ENCODE assay signal across 8 cellular contexts in the genomic region with DNA sequence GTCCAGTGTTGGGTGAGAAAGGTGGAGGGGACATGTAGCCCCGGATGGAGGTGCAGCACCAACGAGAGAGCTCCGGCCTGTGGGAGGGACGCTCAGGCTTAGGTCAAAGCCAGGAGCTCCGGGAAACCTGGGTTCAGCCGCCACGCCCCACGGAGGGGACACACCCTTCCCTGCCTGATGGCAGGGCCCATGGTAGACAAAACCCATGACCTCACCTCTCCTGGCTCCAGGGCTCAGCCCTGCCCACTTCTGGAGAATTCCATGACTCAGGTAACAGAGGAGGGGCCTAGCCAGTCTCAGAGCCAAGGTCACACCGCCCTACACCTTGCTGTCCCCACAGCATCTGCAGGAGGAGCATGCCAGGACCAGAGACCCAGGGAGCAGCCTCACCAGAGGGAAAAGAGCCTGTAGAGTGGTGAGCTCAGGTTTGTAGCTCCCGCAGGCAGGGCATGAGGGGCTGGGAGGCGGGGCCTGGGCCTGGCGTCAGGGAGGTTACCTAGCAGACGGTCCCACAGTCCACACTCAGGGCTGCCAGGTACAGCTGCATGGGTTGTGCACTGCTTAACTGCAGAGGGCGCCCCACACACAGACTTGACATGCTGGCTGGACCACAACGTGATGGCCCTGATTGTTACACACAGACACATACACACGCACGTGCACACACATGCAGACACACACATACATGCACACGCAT.
DNase-seq lines count a peak whose midpoint lies in the region; ATAC-seq and TF ChIP-seq lines count a peak whose summit lies in the region.

No MANE protein-coding gene starts in this region.

- ATAC-seq in foreskin keratinocyte (peak; percentile 87), GM19324 (IDR thresholded peaks at IDR 0.05; ENCODE audit: low FRiP score, unreplicated experiment) (no peak)

- H3K4me3 ChIP-seq in retinal pigment epithelial cell (ENCODE audit: low read length) = no peak overlapping the region

- peak overlapping the region; percentile 81 for H3K27ac ChIP-seq in foreskin keratinocyte

- DNase-seq in NCI-H1694 (lab: John Stamatoyannopoulos, UW) (peak; percentile 12), NCI-H1694 treated with DMSO at 0.1 percent for 48 hours (lab: John Stamatoyannopoulos, UW) (no peak), LoVo (ENCODE audit: low spot score) (peak; percentile 92), foreskin keratinocyte (peak; percentile 92 to 97), retinal pigment epithelial cell (ENCODE audit: low read depth) (no peak), NCI-H2081 treated with DMSO at 0.1 percent for 48 hours (lab: John Stamatoyannopoulos, UW) (no peak)
- DNase-seq in activated CD8-positive, alpha-beta memory T cell treated with anti-CD3 and anti-CD28 coated beads for 24 hours = peak; percentile 77

- H3K27me3 ChIP-seq in foreskin keratinocyte = no peaks in the 10 kb centered on the region

- H3K4me1 ChIP-seq in foreskin keratinocyte = peaks cover 11% of the 10 kb centered on the region

- TF ChIP-seq CTCF in foreskin keratinocyte (conservative IDR thresholded peaks at IDR 0.05) (peak; percentile 85), retinal pigment epithelial cell (conservative IDR thresholded peaks at IDR 0.05; ENCODE audit: low read depth, low read length) (peak; percentile 56)

Comparison
In these comparisons a context has a peak if more than half of its experiments do, and no peak if none do; other contexts are left out.
1. DNase-seq: peak in NCI-H1694 (single experiment), LoVo (single experiment), activated CD8-positive, alpha-beta memory T cell treated with anti-CD3 and anti-CD28 coated beads for 24 hours (single experiment) and foreskin keratinocyte (2 of 2); none in NCI-H1694 treated with DMSO at 0.1 percent for 48 hours (single experiment), retinal pigment epithelial cell (single experiment) and NCI-H2081 treated with DMSO at 0.1 percent for 48 hours (single experiment).